14 cellular contexts compared by ENCODE assay signal in genomic region chr7:151400626-151401315, GRCh38. TPM values are rescaled to one million over a fixed set of nuclear protein-coding genes. Genes with fewer than 3 reads are reported as not detected.
DNase-seq lines count a peak whose midpoint lies in the region; ATAC-seq and TF ChIP-seq lines count a peak whose summit lies in the region.
"Had no signal": no experiment of that assay in that cellular context is flagged by ENCODE, and none has a peak within 500 bp of the region (broad histone marks: within the 10 kb centered on the region; RNA-seq: fewer than 3 reads in every experiment).

No MANE protein-coding gene starts in this region.

- ATAC-seq in GM19023 (IDR thresholded peaks at IDR 0.05; ENCODE audit: unreplicated experiment) (peak; percentile 84), HG02981 (IDR thresholded peaks at IDR 0.05; ENCODE audit: unreplicated experiment) (peak; percentile 77)
- ATAC-seq: Panc1 had no signal

- H3K9ac ChIP-seq in BLaER1 treated with 17β-estradiol and CSF1 and Interleukin-3, amounts not matched to agents 10 nM and 100 nM, result no peak overlapping the region

- H3K4me1 ChIP-seq in BLaER1 treated with 17β-estradiol and CSF1 and Interleukin-3, amounts not matched to agents 10 nM and 100 nM, result peaks cover 25 to 69% (median 60%) of the 10 kb centered on the region in 10 experiments
- peaks cover 5% of the 10 kb centered on the region; the same call in 1 of the 2 replicates for H3K4me1 ChIP-seq in SJCRH30

- no peak overlapping the region for H3K4me3 ChIP-seq in BLaER1 treated with 17β-estradiol and CSF1 and Interleukin-3, amounts not matched to agents 10 nM and 100 nM
- H3K4me3 ChIP-seq in SJCRH30 (no peak overlapping the region), lower leg skin (ENCODE audit: low read depth, poor library complexity, severe bottlenecking) (no peak overlapping the region)
- H3K4me3 ChIP-seq: hepatocyte had no signal

- DNase-seq in T-helper 22 cell (ENCODE audit: low read depth) (peak; percentile 31), T-helper 9 cell (no peak), SJCRH30 (no peak), NCI-H2107 treated with DMSO at 0.1 percent for 48 hours (lab: John Stamatoyannopoulos, UW; ENCODE audit: unreplicated experiment) (no peak), lower leg skin (ENCODE audit: low spot score in 2 of 2) (no peak)
- DNase-seq: C1 segment of cervical spinal cord; Karpas-422; stimulated activated CD4-positive, alpha-beta T cell treated with anti-CD3 and anti-CD28 coated beads, Interleukin-2, amount 100 ng/mL, for 48 hours had no signal

- H3K36me3 ChIP-seq in BLaER1 treated with 17β-estradiol and CSF1 and Interleukin-3, amounts not matched to agents 10 nM and 100 nM, result no peaks in the 10 kb centered on the region
- no peaks in the 10 kb centered on the region for H3K36me3 ChIP-seq in SJCRH30

- TF ChIP-seq POLR2A in lower leg skin (IDR thresholded peaks at IDR 0.05), result no peak

- peaks cover 7 to 15% (median 12%) of the 10 kb centered on the region in 11 experiments; a peak in 20 of 22 replicates for H3K9me3 ChIP-seq in BLaER1 treated with 17β-estradiol and CSF1 and Interleukin-3, amounts not matched to agents 10 nM and 100 nM (replicated peaks in 1 of 11)
- H3K9me3 ChIP-seq in SJCRH30 (replicated peaks), result 0 out of 2 replicates have a peak, but pooled peaks cover 4% of the 10 kb centered on the region

- H4K20me1 ChIP-seq in BLaER1 treated with 17β-estradiol and CSF1 and Interleukin-3, amounts not matched to agents 10 nM and 100 nM, result peaks cover 0 to 22% (median 0%) of the 10 kb centered on the region in 11 experiments; a peak in 2 of 22 replicates

- 46 to 51% methylated on average over 14 of the region's 14 CpGs for WGBS in lower leg skin, 2 donors

- H3K4me2 ChIP-seq in BLaER1 treated with 17β-estradiol and CSF1 and Interleukin-3, amounts not matched to agents 10 nM and 100 nM, result peak overlapping the region in 8 of 11 experiments; percentile 36 to 71 (median 62); a peak in 16 of 22 replicates
- H3K4me2 ChIP-seq: hepatocyte had no signal

- peaks cover under 1 to 23% (median 7%) of the 10 kb centered on the region in 11 experiments; a peak in 15 of 22 replicates for H3K27me3 ChIP-seq in BLaER1 treated with 17β-estradiol and CSF1 and Interleukin-3, amounts not matched to agents 10 nM and 100 nM
- H3K27me3 ChIP-seq in SJCRH30, result 0 out of 2 replicates have a peak, but pooled peaks cover 3% of the 10 kb centered on the region
- H3K27me3 ChIP-seq: hepatocyte had no signal

- TF ChIP-seq CTCF in lower leg skin (IDR thresholded peaks at IDR 0.05), result no peak

- no peak overlapping the region for H3K27ac ChIP-seq in BLaER1 treated with 17β-estradiol and CSF1 and Interleukin-3, amounts not matched to agents 10 nM and 100 nM
- no peak overlapping the region for H3K27ac ChIP-seq in SJCRH30
- H3K27ac ChIP-seq: hepatocyte had no signal

- intact Hi-C loops in lower leg skin (cut with DNase I; ENCODE audit: low total_unique reads), result no loop called here

RNA-seq across cellular contexts. Expression of gene WDR86, which starts 9.1 kb away (rescaled TPM):
- 0.46 and 1.0 TPM in 2 replicates for total RNA-seq in SJCRH30 (2014; rRNA removed; shearing (Covaris generic))
- 1 to 10 TPM in 3 of 4 donors, not detected in 1; 1.4 to 2.4 (median 2.0) TPM for total RNA-seq in lower leg skin
- total RNA-seq: chondrocyte had no signal

RNA-seq across cellular contexts. Expression of gene CRYGN, which starts 39.2 kb away (rescaled TPM):
- total RNA-seq in SJCRH30 (2014; rRNA removed; shearing (Covaris generic)), result not detected in 2 replicates
- total RNA-seq in lower leg skin, result not detected
- total RNA-seq: chondrocyte, hepatocyte had no signal

RNA-seq across cellular contexts. Expression of gene NUB1, which starts 59.2 kb away (rescaled TPM):
- 56.8 and 61.5 TPM in 2 replicates for total RNA-seq in SJCRH30 (2014; rRNA removed; shearing (Covaris generic))
- 10 to 100 TPM; 40.1 to 48.3 (median 47.5) TPM for total RNA-seq in lower leg skin
